24 cellular contexts compared by ENCODE assay signal in the genomic region with DNA sequence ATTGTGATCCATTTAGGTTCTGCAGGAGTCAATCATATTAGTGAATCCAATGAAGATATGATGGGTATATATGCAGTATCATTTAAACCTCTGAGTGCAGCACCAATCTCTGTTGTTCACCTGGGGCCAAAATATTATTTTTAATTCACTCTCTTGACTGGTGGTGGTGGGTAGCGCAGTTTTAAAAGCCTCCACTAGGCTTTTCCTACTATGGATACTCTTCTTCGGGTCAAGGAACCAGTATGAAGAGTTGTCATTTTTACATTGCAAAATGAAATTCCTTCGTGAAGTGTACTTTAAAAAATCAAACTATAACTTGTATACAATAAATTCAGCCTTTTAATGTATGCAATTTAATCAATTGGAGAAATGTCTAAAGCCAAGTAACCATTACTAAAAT. TPM values are rescaled to one million over a fixed set of nuclear protein-coding genes. Genes with fewer than 3 reads are reported as not detected.
"Had no signal": no experiment of that assay in that cellular context is flagged by ENCODE, and none has a peak within 500 bp of the region (broad histone marks: within the 10 kb centered on the region; RNA-seq: fewer than 3 reads in every experiment).

No MANE protein-coding gene starts in this region.

- FAIRE-seq: astrocyte had no signal

- H3K9me3 Mint-ChIP-seq: activated B cell treated with CpG ODN at 0.5 μM for 24 hours; activated CD4-positive, alpha-beta T cell treated with anti-CD3 and anti-CD28 coated beads, Interleukin-2, amount 10 ng/mL, durations not matched to agents 24 days and 14 days; activated naive CD4-positive, alpha-beta T cell treated with anti-CD3 and anti-CD28 coated beads, Interleukin-2, amount 50 U/mL, for 72 hours; activated naive CD8-positive, alpha-beta T cell treated with anti-CD3 and anti-CD28 coated beads, Interleukin-2, amount 50 U/mL, for 24 hours; activated T-cell treated with anti-CD3 and anti-CD28 coated beads, Interleukin-2, amount 50 U/mL, for 4 hours; brain; central memory CD8-positive, alpha-beta T cell had no signal

- H3K36me3 Mint-ChIP-seq: activated naive CD4-positive, alpha-beta T cell treated with anti-CD3 and anti-CD28 coated beads, Interleukin-2, amount 50 U/mL, for 72 hours; brain had no signal

- DNase-seq: activated B cell treated with CpG ODN at 0.5 μM for 24 hours; activated CD4-positive, alpha-beta T cell treated with anti-CD3 and anti-CD28 coated beads for 1 hour; activated CD4-positive, alpha-beta T cell treated with anti-CD3 and anti-CD28 coated beads, Interleukin-2, amount 10 ng/mL, durations not matched to agents 24 days and 14 days; activated CD4-positive, alpha-beta T cell treated with anti-CD3 and anti-CD28 coated beads, Interleukin-2, amount 50 U/mL, for 48 hours; activated CD8-positive, alpha-beta memory T cell treated with anti-CD3 and anti-CD28 coated beads for 24 hours; activated effector memory CD4-positive, alpha-beta T cell treated with anti-CD3 and anti-CD28 coated beads, Interleukin-2, amount 50 U/mL, for 16 hours; activated naive CD4-positive, alpha-beta T cell treated with Interleukin-2 at 50 U/mL for 16 hours; activated naive CD8-positive, alpha-beta T cell treated with anti-CD3 and anti-CD28 coated beads, Interleukin-2, amount 50 U/mL, for 24 hours; activated T-cell treated with anti-CD3 and anti-CD28 coated beads, Interleukin-2, amount 50 U/mL, for 4 hours; amniotic stem cell; MM.1S; NCI-H1105; NCI-H1436; NCI-H1694 treated with DMSO at 0.1 percent for 48 hours; NCI-H2081; NCI-H524; PC-3; SIG-M5; T-helper 17 cell; T-helper 9 cell had no signal

- H3K27me3 Mint-ChIP-seq: brain had no signal

- ATAC-seq: activated naive CD4-positive, alpha-beta T cell treated with anti-CD3 and anti-CD28 coated beads, Interleukin-2, amount 50 U/mL, for 72 hours; activated naive CD8-positive, alpha-beta T cell treated with anti-CD3 and anti-CD28 coated beads, Interleukin-2, amount 50 U/mL, for 24 hours; activated T-cell treated with anti-CD3 and anti-CD28 coated beads, Interleukin-2, amount 50 U/mL, for 4 hours; PC-3; T-helper 17 cell had no signal

- H3K4me1 Mint-ChIP-seq: activated B cell treated with CpG ODN at 0.5 μM for 24 hours; activated CD4-positive, alpha-beta T cell treated with anti-CD3 and anti-CD28 coated beads, Interleukin-2, amount 10 ng/mL, durations not matched to agents 24 days and 14 days; activated naive CD8-positive, alpha-beta T cell treated with anti-CD3 and anti-CD28 coated beads, Interleukin-2, amount 50 U/mL, for 24 hours; central memory CD8-positive, alpha-beta T cell; T-helper 17 cell had no signal

- H3K27ac Mint-ChIP-seq: activated B cell treated with CpG ODN at 0.5 μM for 24 hours; activated CD4-positive, alpha-beta T cell treated with anti-CD3 and anti-CD28 coated beads, Interleukin-2, amount 10 ng/mL, durations not matched to agents 24 days and 14 days; activated naive CD4-positive, alpha-beta T cell treated with anti-CD3 and anti-CD28 coated beads, Interleukin-2, amount 50 U/mL, for 72 hours; activated naive CD8-positive, alpha-beta T cell treated with anti-CD3 and anti-CD28 coated beads, Interleukin-2, amount 50 U/mL, for 24 hours; brain; T-helper 17 cell had no signal

- H3K4me3 Mint-ChIP-seq: activated B cell treated with CpG ODN at 0.5 μM for 24 hours; activated CD4-positive, alpha-beta T cell treated with anti-CD3 and anti-CD28 coated beads, Interleukin-2, amount 10 ng/mL, durations not matched to agents 24 days and 14 days; activated naive CD8-positive, alpha-beta T cell treated with anti-CD3 and anti-CD28 coated beads, Interleukin-2, amount 50 U/mL, for 24 hours; activated T-cell treated with anti-CD3 and anti-CD28 coated beads, Interleukin-2, amount 50 U/mL, for 4 hours; brain; central memory CD8-positive, alpha-beta T cell; T-helper 17 cell had no signal

RNA-seq across cellular contexts. Expression of a gene that starts 56.5 kb away (rescaled TPM):
- total RNA-seq: activated B cell treated with CpG ODN at 0.5 μM for 24 hours; activated CD4-positive, alpha-beta T cell treated with anti-CD3 and anti-CD28 coated beads, Interleukin-2, amount 10 ng/mL, durations not matched to agents 24 days and 14 days; activated naive CD4-positive, alpha-beta T cell treated with anti-CD3 and anti-CD28 coated beads, Interleukin-2, amount 50 U/mL, for 72 hours; activated T-cell treated with anti-CD3 and anti-CD28 coated beads, Interleukin-2, amount 50 U/mL, for 4 hours; astrocyte; PC-3; T-helper 17 cell had no signal
